24 cellular contexts compared by ENCODE assay signal in genomic region chr11:129319201-129319600, GRCh38. TPM values are rescaled to one million over a fixed set of nuclear protein-coding genes. Genes with fewer than 3 reads are reported as not detected.
DNase-seq lines count a peak whose midpoint lies in the region; TF ChIP-seq lines count a peak whose summit lies in the region.
"Had no signal": no experiment of that assay in that cellular context is flagged by ENCODE, and none has a peak within 500 bp of the region (broad histone marks: within the 10 kb centered on the region; RNA-seq: fewer than 3 reads in every experiment).

No MANE protein-coding gene starts in this region.

- H3K27ac ChIP-seq in brain microvascular endothelial cell: no peak overlapping the region
- H3K27ac ChIP-seq: GM23248 had no signal

- no peaks in the 10 kb centered on the region for H3K27me3 ChIP-seq in brain microvascular endothelial cell (replicated peaks)

- no peaks in the 10 kb centered on the region for H3K27me3 Mint-ChIP-seq in activated naive CD4-positive, alpha-beta T cell treated with anti-CD3 and anti-CD28 coated beads, Interleukin-2, amount 50 U/mL, for 24 hours
- H3K27me3 Mint-ChIP-seq in activated naive CD4-positive, alpha-beta T cell treated with anti-CD3 and anti-CD28 coated beads, Interleukin-2, amount 10 ng/mL, durations not matched to agents 7 days and 5 days: no peaks in the 10 kb centered on the region
- H3K27me3 Mint-ChIP-seq in activated CD4-positive, alpha-beta T cell treated with anti-CD3 and anti-CD28 coated beads, Interleukin-2, amount 10 ng/mL, durations not matched to agents 7 days and 5 days: peaks cover 3% of the 10 kb centered on the region

- no peak overlapping the region; the same call in 1 of the 2 replicates for H3K4me3 ChIP-seq in LNCaP clone FGC (ENCODE audit: low read depth, low read length)
- no peak overlapping the region for H3K4me3 ChIP-seq in brain microvascular endothelial cell (ENCODE audit: low read depth, low read length)
- H3K4me3 ChIP-seq: GM12878, GM23248 had no signal

- H3K9me3 Mint-ChIP-seq in activated naive CD4-positive, alpha-beta T cell treated with anti-CD3 and anti-CD28 coated beads, Interleukin-2, amount 50 U/mL, for 24 hours: no peaks in the 10 kb centered on the region
- no peaks in the 10 kb centered on the region for H3K9me3 Mint-ChIP-seq in activated naive CD4-positive, alpha-beta T cell treated with anti-CD3 and anti-CD28 coated beads, Interleukin-2, amount 10 ng/mL, durations not matched to agents 7 days and 5 days
- H3K9me3 Mint-ChIP-seq in activated CD4-positive, alpha-beta T cell treated with anti-CD3 and anti-CD28 coated beads, Interleukin-2, amount 10 ng/mL, durations not matched to agents 7 days and 5 days: no peaks in the 10 kb centered on the region
- H3K9me3 Mint-ChIP-seq: CD14-positive monocyte, IgD-negative memory B cell had no signal

- peak overlapping the region; percentile 18 for H3K27ac Mint-ChIP-seq in activated naive CD4-positive, alpha-beta T cell treated with anti-CD3 and anti-CD28 coated beads, Interleukin-2, amount 50 U/mL, for 24 hours
- no peak overlapping the region for H3K27ac Mint-ChIP-seq in activated naive CD4-positive, alpha-beta T cell treated with anti-CD3 and anti-CD28 coated beads, Interleukin-2, amount 10 ng/mL, durations not matched to agents 7 days and 5 days
- no peak overlapping the region for H3K27ac Mint-ChIP-seq in activated CD4-positive, alpha-beta T cell treated with anti-CD3 and anti-CD28 coated beads, Interleukin-2, amount 10 ng/mL, durations not matched to agents 7 days and 5 days
- H3K27ac Mint-ChIP-seq: IgD-negative memory B cell, T-helper 17 cell had no signal

- no peak overlapping the region for H3K4me3 Mint-ChIP-seq in activated naive CD4-positive, alpha-beta T cell treated with anti-CD3 and anti-CD28 coated beads, Interleukin-2, amount 50 U/mL, for 24 hours
- H3K4me3 Mint-ChIP-seq in activated naive CD4-positive, alpha-beta T cell treated with anti-CD3 and anti-CD28 coated beads, Interleukin-2, amount 10 ng/mL, durations not matched to agents 7 days and 5 days: no peak overlapping the region
- H3K4me3 Mint-ChIP-seq in activated CD4-positive, alpha-beta T cell treated with anti-CD3 and anti-CD28 coated beads, Interleukin-2, amount 10 ng/mL, durations not matched to agents 7 days and 5 days: no peak overlapping the region
- H3K4me3 Mint-ChIP-seq: IgD-negative memory B cell, T-helper 17 cell had no signal

- no peaks in the 10 kb centered on the region for H3K36me3 ChIP-seq in brain microvascular endothelial cell (replicated peaks)

- CTCF ChIA-PET in activated naive CD4-positive, alpha-beta T cell treated with anti-CD3 and anti-CD28 coated beads, Interleukin-2, amount 10 ng/mL, durations not matched to agents 7 days and 5 days (lab: Charles Lee): interaction anchor here (1.4 kb wide), 1 partner anchor 13 kb away, joined by 4 read pairs; no protein-coding TSS in a partner anchor
- CTCF ChIA-PET in activated CD4-positive, alpha-beta T cell treated with anti-CD3 and anti-CD28 coated beads, Interleukin-2, amount 10 ng/mL, durations not matched to agents 7 days and 5 days (lab: Charles Lee): interaction anchor here (1.7 kb wide), 1 partner anchor 13 kb away, joined by 5 read pairs; no protein-coding TSS in a partner anchor

- H3K36me3 Mint-ChIP-seq in activated naive CD4-positive, alpha-beta T cell treated with anti-CD3 and anti-CD28 coated beads, Interleukin-2, amount 50 U/mL, for 24 hours: no peaks in the 10 kb centered on the region
- H3K36me3 Mint-ChIP-seq in activated naive CD4-positive, alpha-beta T cell treated with anti-CD3 and anti-CD28 coated beads, Interleukin-2, amount 10 ng/mL, durations not matched to agents 7 days and 5 days: no peaks in the 10 kb centered on the region
- H3K36me3 Mint-ChIP-seq in activated CD4-positive, alpha-beta T cell treated with anti-CD3 and anti-CD28 coated beads, Interleukin-2, amount 10 ng/mL, durations not matched to agents 7 days and 5 days (ENCODE audit: low read depth): no peaks in the 10 kb centered on the region
- H3K36me3 Mint-ChIP-seq: CD14-positive monocyte, IgD-negative memory B cell had no signal

- DNase-seq in activated naive CD4-positive, alpha-beta T cell treated with anti-CD3 and anti-CD28 coated beads, Interleukin-2, amount 10 ng/mL, durations not matched to agents 7 days and 5 days: no peak
- DNase-seq in LNCaP clone FGC (ENCODE audit: low read depth) (peak; percentile 84), SW480 (ENCODE audit: low spot score) (peak; percentile 22), GDM1 (lab: John Stamatoyannopoulos, UW) (no peak), NCI-H82 treated with DMSO at 0.1 percent for 48 hours (lab: John Stamatoyannopoulos, UW; ENCODE audit: unreplicated experiment) (no peak), brain microvascular endothelial cell (no peak)
- no peak for DNase-seq in activated CD4-positive, alpha-beta T cell treated with anti-CD3 and anti-CD28 coated beads, Interleukin-2, amount 10 ng/mL, durations not matched to agents 7 days and 5 days
- DNase-seq: 8988T, AML-193, DMS79 treated with DMSO at 0.1 percent for 48 hours, GM23248, HCEC 1CT, NCI-H1694 treated with DMSO at 0.1 percent for 48 hours, NCI-H524 treated with DMSO at 0.1 percent for 48 hours, PC-3, Right ventricle myocardium superior, T-helper 17 cell had no signal

- in situ Hi-C loops in brain microvascular endothelial cell (cut with HindIII; ENCODE audit: low pct_ligation_motif_present, low sequenced_read_pairs): no loop called here

- POLR2A ChIA-PET in activated CD4-positive, alpha-beta T cell treated with anti-CD3 and anti-CD28 coated beads, Interleukin-2, amount 10 ng/mL, durations not matched to agents 7 days and 5 days (lab: Charles Lee): no interaction called here

- H3K4me1 Mint-ChIP-seq in activated naive CD4-positive, alpha-beta T cell treated with anti-CD3 and anti-CD28 coated beads, Interleukin-2, amount 50 U/mL, for 24 hours: peaks cover 9% of the 10 kb centered on the region
- peaks cover 7% of the 10 kb centered on the region for H3K4me1 Mint-ChIP-seq in activated naive CD4-positive, alpha-beta T cell treated with anti-CD3 and anti-CD28 coated beads, Interleukin-2, amount 10 ng/mL, durations not matched to agents 7 days and 5 days
- peaks cover 9% of the 10 kb centered on the region for H3K4me1 Mint-ChIP-seq in activated CD4-positive, alpha-beta T cell treated with anti-CD3 and anti-CD28 coated beads, Interleukin-2, amount 10 ng/mL, durations not matched to agents 7 days and 5 days

- no peak for TF ChIP-seq CTCF in LNCaP clone FGC (IDR thresholded peaks at IDR 0.05; ENCODE audit: control insufficient read depth, extremely low read depth, insufficient read depth)
- TF ChIP-seq CTCF in brain microvascular endothelial cell (IDR thresholded peaks at IDR 0.05; ENCODE audit: low read depth, low read length, missing control alignments): no peak

RNA-seq across cellular contexts. Expression of gene BARX2, which starts 56.4 kb away (rescaled TPM):
- not detected for total RNA-seq in activated CD4-positive, alpha-beta T cell treated with anti-CD3 and anti-CD28 coated beads, Interleukin-2, amount 10 ng/mL, durations not matched to agents 7 days and 5 days
- total RNA-seq: GM12878, GM23248, MCF 10A, Right ventricle myocardium superior, RPMI7951, SK-MEL-5, T-helper 17 cell had no signal

Comparison
In these comparisons a context has a peak if more than half of its experiments do, and no peak if none do; other contexts are left out.
1. DNase-seq: peak in LNCaP clone FGC (single experiment) and SW480 (single experiment); none in activated naive CD4-positive, alpha-beta T cell treated with anti-CD3 and anti-CD28 coated beads, Interleukin-2, amount 10 ng/mL, durations not matched to agents 7 days and 5 days (single experiment), GDM1 (single experiment), activated CD4-positive, alpha-beta T cell treated with anti-CD3 and anti-CD28 coated beads, Interleukin-2, amount 10 ng/mL, durations not matched to agents 7 days and 5 days (single experiment), NCI-H82 treated with DMSO at 0.1 percent for 48 hours (single experiment) and brain microvascular endothelial cell (single experiment).